In the genomic region with DNA sequence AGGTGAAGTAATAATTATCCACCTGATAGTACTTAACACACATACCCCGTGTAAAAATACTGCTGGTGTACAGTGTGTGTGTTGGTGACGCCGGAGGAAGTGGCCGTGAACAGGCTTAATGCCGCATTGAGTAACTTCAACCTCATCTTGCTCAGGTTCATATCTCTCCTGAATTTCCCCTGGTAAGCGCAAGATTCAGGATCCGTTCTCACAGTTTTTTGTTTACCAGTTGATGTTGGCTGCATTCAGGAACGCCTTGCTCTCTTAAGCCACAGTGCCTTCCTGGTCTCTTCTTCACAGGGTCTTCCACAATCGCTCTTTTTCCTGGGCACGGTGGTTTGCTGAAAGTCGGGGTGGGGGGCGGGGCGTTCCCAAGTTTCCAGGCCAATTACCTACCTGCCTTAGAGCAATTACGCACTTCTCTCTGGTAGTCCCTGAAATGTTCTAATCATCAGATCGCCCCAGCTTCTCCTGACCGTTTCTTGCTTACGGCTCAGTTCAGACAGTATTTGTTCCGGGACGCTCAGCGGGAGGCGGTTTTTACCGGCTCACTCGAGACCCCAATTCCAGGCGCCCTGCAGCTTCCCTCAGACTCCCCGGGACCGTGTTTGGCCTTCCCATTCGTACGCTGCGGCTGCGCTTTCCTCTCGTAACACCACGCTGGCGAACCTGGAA, we compare ENCODE assay signal across 8 cellular contexts. TPM values are rescaled to one million over a fixed set of nuclear protein-coding genes. Genes with fewer than 3 reads are reported as not detected.
DNase-seq lines count a peak whose midpoint lies in the region; FAIRE-seq and TF ChIP-seq lines count a peak whose summit lies in the region.

No MANE protein-coding gene starts in this region.

- no peak for TF ChIP-seq CTCF in WERI-Rb-1 (IDR thresholded peaks at IDR 0.05; ENCODE audit: low read depth, low read length)
- TF ChIP-seq CTCF in fibroblast of mammary gland (conservative IDR thresholded peaks at IDR 0.05; ENCODE audit: control insufficient read depth, insufficient read depth, low read depth, low read length), result no peak
- no peak for TF ChIP-seq CTCF in osteoblast (IDR thresholded peaks at IDR 0.05; ENCODE audit: extremely low read depth, low read depth, low read length)
- no peak for TF ChIP-seq CTCF in D721Med (IDR thresholded peaks at IDR 0.05; ENCODE audit: insufficient read depth, missing control alignments)

- H3K27ac ChIP-seq in WERI-Rb-1, result peak overlapping the region; percentile 93
- H3K27ac ChIP-seq in osteoblast (ENCODE audit: low read depth, low read length), result peak overlapping the region; percentile 93

- H2AFZ ChIP-seq in osteoblast (ENCODE audit: low read length), result peak overlapping the region; percentile 99

- H3K4me3 ChIP-seq in WERI-Rb-1 (ENCODE audit: low read depth, low read length), result peak overlapping the region; percentile 98
- H3K4me3 ChIP-seq in fibroblast of mammary gland (ENCODE audit: control insufficient read depth, low read depth, low read length), result peak overlapping the region; percentile 83
- H3K4me3 ChIP-seq in osteoblast (ENCODE audit: insufficient read depth, low read length), result peak overlapping the region; percentile 97

- peak overlapping the region; percentile 97 for H3K4me2 ChIP-seq in osteoblast (ENCODE audit: insufficient read depth, low read length)

- H3K36me3 ChIP-seq in WERI-Rb-1 (peaks cover 7% of the 10 kb centered on the region), osteoblast (ENCODE audit: insufficient read depth, low read length) (no peaks in the 10 kb centered on the region)

- H3K4me1 ChIP-seq in osteoblast (ENCODE audit: insufficient read depth, low read length), result peaks cover 19% of the 10 kb centered on the region

- peaks cover 4% of the 10 kb centered on the region for H3K9me3 ChIP-seq in WERI-Rb-1 (ENCODE audit: severe bottlenecking)
- H3K9me3 ChIP-seq in osteoblast (ENCODE audit: low read depth, low read length), result no peaks in the 10 kb centered on the region

- no peaks in the 10 kb centered on the region for H3K27me3 ChIP-seq in WERI-Rb-1 (ENCODE audit: insufficient read depth, low read depth, severe bottlenecking)
- no peaks in the 10 kb centered on the region for H3K27me3 ChIP-seq in osteoblast (ENCODE audit: insufficient read depth, low read length)

- DNase-seq in GM04504 (ENCODE audit: low read depth) (peak; percentile 13), HCEC 1CT (peak; percentile 23), NCI-H1092 (lab: John Stamatoyannopoulos, UW) (peak; percentile 21), WERI-Rb-1 (peak; percentile 48), fibroblast of mammary gland (ENCODE audit: low read depth) (peak; percentile 31), osteoblast (ENCODE audit: insufficient read length, low spot score, missing footprints) (peak; percentile 73), NCI-H446 treated with DMSO at 0.1 percent for 48 hours (lab: John Stamatoyannopoulos, UW) (no peak), D721Med (ENCODE audit: insufficient read length, low spot score) (no peak)

- H3K79me2 ChIP-seq in osteoblast (ENCODE audit: insufficient read depth, low read length), result peaks cover 41% of the 10 kb centered on the region

- FAIRE-seq in D721Med (lab: Jason Lieb, UNC), result no peak

- peaks cover 11% of the 10 kb centered on the region for H4K20me1 ChIP-seq in osteoblast (ENCODE audit: insufficient read depth, low read length)

RNA-seq across cellular contexts. Expression of gene DNAJC3, which starts 0.7 kb away (rescaled TPM):
- total RNA-seq in osteoblast, result 58.6 and 66.6 TPM in 2 replicates

RNA-seq across cellular contexts. Expression of gene DZIP1, which starts 31.7 kb away (rescaled TPM):
- total RNA-seq in osteoblast, result 33.9 and 34.0 TPM in 2 replicates

Comparison
In these comparisons a context has a peak if more than half of its experiments do, and no peak if none do; other contexts are left out.
1. DNase-seq: peak in GM04504 (single experiment), HCEC 1CT (single experiment), NCI-H1092 (single experiment), WERI-Rb-1 (single experiment), fibroblast of mammary gland (single experiment) and osteoblast (single experiment); none in NCI-H446 treated with DMSO at 0.1 percent for 48 hours (single experiment) and D721Med (single experiment).
2. Peak in every context shown above with its lines, with median percentiles within 50 percentile points of each other: H3K4me3 ChIP-seq.